1 cellular context compared by ENCODE assay signal in the genomic region with DNA sequence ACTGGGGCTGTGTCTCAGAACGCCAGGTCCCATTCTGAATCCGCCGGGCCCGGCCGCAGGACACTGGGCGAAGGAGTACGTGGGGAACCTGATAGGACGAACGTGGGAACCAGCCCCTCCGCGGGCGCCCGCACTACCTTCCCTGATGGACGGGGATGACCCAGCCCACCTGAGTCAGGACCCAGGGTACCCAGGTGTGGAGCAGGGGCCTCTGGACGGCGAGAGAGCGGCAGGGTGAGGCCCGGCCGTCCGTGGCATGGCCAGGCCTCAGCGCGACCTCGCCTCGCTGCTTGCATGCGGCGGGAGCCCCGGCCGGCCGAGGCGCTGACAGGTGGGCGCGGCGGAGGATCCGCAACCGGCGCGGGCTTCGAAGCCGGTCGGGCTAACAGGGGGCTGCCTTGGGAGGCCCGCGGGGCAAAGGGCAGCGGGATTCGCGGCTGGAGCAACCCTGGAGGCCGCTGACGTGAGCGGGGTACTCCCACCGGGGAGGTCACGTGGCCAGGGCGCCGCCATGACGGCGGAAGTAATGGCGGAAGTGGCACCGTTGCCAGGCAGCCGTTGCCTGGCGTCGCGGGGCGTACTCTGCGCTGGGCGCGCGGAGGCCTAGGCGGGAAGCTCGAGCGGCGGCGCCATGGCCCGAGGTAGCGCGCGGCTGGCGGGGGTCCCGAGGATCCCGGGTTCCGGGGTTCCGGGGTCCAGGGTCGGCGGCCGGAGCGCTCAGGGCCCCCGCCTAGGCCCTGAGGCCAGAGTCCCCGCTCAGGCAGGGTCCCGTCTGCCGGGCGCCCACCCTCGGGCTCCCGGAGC.
TF ChIP-seq lines count a peak whose summit lies in the region.

A gene (plus strand): TSS at position 580 of the 804 bp plus-strand sequence. CDS start 52 bp downstream, at position 632.

TF ChIP-seq in HepG2, 621 proteins besides CTCF, POLR2A, EP300 and RAD21 (continued from another document and continues in another):
- TF ChIP-seq KLF13 (CRISPR knock-in tag; IDR thresholded peaks at IDR 0.05) (0 out of 2 replicates have a peak, but pooled peaks have one; percentile 28), ZNF567 (CRISPR knock-in tag; IDR thresholded peaks at IDR 0.05; ENCODE audit: borderline replicate concordance) (peak; percentile 90; the same call in 1 of the 2 replicates), ZNF331 (CRISPR knock-in tag; IDR thresholded peaks at IDR 0.05) (peak; percentile 60; the same call in 1 of the 2 replicates), ZNF713 (CRISPR knock-in tag; IDR thresholded peaks at IDR 0.05) (peak; percentile 86; the same call in 1 of the 2 replicates), ZNF329 (CRISPR knock-in tag; IDR thresholded peaks at IDR 0.05; ENCODE audit: low read depth) (peak; percentile 94), PHF21A (CRISPR knock-in tag; IDR thresholded peaks at IDR 0.05) (peak; percentile 74), TEAD2 (CRISPR knock-in tag; IDR thresholded peaks at IDR 0.05) (peak; percentile 81; the same call in 1 of the 2 replicates), ZFP36L1 (CRISPR knock-in tag; IDR thresholded peaks at IDR 0.05) (no peak), SIN3B (IDR thresholded peaks at IDR 0.05; ENCODE audit: low read length) (peak; percentile 85), NFYC (CRISPR knock-in tag; IDR thresholded peaks at IDR 0.05) (peak; percentile 47), ETV5 (CRISPR knock-in tag; IDR thresholded peaks at IDR 0.05; ENCODE audit: borderline replicate concordance) (peak; percentile 85), SAFB2 (CRISPR knock-in tag; IDR thresholded peaks at IDR 0.05; ENCODE audit: borderline replicate concordance, low read depth) (peak; percentile 72; the same call in 1 of the 2 replicates), JUNB (CRISPR knock-in tag; IDR thresholded peaks at IDR 0.05; ENCODE audit: borderline replicate concordance) (no peak), ATRX (CRISPR knock-in tag; IDR thresholded peaks at IDR 0.05; ENCODE audit: borderline replicate concordance) (no peak), ZNF446 (CRISPR knock-in tag; IDR thresholded peaks at IDR 0.05) (peak; percentile 70; the same call in 1 of the 2 replicates), FOXO1 (CRISPR knock-in tag; IDR thresholded peaks at IDR 0.05) (peak; percentile 32), ZNF747 (CRISPR knock-in tag; IDR thresholded peaks at IDR 0.05; ENCODE audit: borderline replicate concordance) (peak; percentile 93; the same call in 1 of the 2 replicates), HMG20A (CRISPR knock-in tag; IDR thresholded peaks at IDR 0.05; ENCODE audit: borderline replicate concordance) (no peak), HES4 (CRISPR knock-in tag; IDR thresholded peaks at IDR 0.05; ENCODE audit: borderline replicate concordance) (no peak; the same call in 1 of the 2 replicates), ZSCAN22 (CRISPR knock-in tag; IDR thresholded peaks at IDR 0.05) (no peak), KDM5A (IDR thresholded peaks at IDR 0.05; ENCODE audit: borderline replicate concordance, low read length) (no peak; the same call in 1 of the 2 replicates), HOXA3 (CRISPR knock-in tag; IDR thresholded peaks at IDR 0.05) (peak; percentile 98), BRCA1 (CRISPR knock-in tag; IDR thresholded peaks at IDR 0.05) (no peak), HOXA5 (CRISPR knock-in tag; IDR thresholded peaks at IDR 0.05) (peak; percentile 78; the same call in 1 of the 2 replicates), ZFP90 (CRISPR knock-in tag; IDR thresholded peaks at IDR 0.05; ENCODE audit: borderline replicate concordance) (peak; percentile 63; the same call in 1 of the 2 replicates), IRX3 (CRISPR knock-in tag; IDR thresholded peaks at IDR 0.05; ENCODE audit: borderline replicate concordance, low read depth) (peak; percentile 89)
- TF ChIP-seq, protein P1, sequence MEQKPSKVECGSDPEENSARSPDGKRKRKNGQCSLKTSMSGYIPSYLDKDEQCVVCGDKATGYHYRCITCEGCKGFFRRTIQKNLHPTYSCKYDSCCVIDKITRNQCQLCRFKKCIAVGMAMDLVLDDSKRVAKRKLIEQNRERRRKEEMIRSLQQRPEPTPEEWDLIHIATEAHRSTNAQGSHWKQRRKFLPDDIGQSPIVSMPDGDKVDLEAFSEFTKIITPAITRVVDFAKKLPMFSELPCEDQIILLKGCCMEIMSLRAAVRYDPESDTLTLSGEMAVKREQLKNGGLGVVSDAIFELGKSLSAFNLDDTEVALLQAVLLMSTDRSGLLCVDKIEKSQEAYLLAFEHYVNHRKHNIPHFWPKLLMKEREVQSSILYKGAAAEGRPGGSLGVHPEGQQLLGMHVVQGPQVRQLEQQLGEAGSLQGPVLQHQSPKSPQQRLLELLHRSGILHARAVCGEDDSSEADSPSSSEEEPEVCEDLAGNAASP (CRISPR knock-in tag; IDR thresholded peaks at IDR 0.05; ENCODE audit: borderline replicate concordance) = no peak
- TF ChIP-seq, protein P2, sequence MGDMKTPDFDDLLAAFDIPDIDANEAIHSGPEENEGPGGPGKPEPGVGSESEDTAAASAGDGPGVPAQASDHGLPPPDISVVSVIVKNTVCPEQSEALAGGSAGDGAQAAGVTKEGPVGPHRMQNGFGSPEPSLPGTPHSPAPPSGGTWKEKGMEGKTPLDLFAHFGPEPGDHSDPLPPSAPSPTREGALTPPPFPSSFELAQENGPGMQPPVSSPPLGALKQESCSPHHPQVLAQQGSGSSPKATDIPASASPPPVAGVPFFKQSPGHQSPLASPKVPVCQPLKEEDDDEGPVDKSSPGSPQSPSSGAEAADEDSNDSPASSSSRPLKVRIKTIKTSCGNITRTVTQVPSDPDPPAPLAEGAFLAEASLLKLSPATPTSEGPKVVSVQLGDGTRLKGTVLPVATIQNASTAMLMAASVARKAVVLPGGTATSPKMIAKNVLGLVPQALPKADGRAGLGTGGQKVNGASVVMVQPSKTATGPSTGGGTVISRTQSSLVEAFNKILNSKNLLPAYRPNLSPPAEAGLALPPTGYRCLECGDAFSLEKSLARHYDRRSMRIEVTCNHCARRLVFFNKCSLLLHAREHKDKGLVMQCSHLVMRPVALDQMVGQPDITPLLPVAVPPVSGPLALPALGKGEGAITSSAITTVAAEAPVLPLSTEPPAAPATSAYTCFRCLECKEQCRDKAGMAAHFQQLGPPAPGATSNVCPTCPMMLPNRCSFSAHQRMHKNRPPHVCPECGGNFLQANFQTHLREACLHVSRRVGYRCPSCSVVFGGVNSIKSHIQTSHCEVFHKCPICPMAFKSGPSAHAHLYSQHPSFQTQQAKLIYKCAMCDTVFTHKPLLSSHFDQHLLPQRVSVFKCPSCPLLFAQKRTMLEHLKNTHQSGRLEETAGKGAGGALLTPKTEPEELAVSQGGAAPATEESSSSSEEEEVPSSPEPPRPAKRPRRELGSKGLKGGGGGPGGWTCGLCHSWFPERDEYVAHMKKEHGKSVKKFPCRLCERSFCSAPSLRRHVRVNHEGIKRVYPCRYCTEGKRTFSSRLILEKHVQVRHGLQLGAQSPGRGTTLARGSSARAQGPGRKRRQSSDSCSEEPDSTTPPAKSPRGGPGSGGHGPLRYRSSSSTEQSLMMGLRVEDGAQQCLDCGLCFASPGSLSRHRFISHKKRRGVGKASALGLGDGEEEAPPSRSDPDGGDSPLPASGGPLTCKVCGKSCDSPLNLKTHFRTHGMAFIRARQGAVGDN (CRISPR knock-in tag; IDR thresholded peaks at IDR 0.05) = peak; percentile 98
- TF ChIP-seq, protein P3, sequence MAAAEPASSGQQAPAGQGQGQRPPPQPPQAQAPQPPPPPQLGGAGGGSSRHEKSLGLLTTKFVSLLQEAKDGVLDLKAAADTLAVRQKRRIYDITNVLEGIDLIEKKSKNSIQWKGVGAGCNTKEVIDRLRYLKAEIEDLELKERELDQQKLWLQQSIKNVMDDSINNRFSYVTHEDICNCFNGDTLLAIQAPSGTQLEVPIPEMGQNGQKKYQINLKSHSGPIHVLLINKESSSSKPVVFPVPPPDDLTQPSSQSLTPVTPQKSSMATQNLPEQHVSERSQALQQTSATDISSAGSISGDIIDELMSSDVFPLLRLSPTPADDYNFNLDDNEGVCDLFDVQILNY (CRISPR knock-in tag; conservative IDR thresholded peaks at IDR 0.05) = peak; percentile 92
- TF ChIP-seq, protein P4, sequence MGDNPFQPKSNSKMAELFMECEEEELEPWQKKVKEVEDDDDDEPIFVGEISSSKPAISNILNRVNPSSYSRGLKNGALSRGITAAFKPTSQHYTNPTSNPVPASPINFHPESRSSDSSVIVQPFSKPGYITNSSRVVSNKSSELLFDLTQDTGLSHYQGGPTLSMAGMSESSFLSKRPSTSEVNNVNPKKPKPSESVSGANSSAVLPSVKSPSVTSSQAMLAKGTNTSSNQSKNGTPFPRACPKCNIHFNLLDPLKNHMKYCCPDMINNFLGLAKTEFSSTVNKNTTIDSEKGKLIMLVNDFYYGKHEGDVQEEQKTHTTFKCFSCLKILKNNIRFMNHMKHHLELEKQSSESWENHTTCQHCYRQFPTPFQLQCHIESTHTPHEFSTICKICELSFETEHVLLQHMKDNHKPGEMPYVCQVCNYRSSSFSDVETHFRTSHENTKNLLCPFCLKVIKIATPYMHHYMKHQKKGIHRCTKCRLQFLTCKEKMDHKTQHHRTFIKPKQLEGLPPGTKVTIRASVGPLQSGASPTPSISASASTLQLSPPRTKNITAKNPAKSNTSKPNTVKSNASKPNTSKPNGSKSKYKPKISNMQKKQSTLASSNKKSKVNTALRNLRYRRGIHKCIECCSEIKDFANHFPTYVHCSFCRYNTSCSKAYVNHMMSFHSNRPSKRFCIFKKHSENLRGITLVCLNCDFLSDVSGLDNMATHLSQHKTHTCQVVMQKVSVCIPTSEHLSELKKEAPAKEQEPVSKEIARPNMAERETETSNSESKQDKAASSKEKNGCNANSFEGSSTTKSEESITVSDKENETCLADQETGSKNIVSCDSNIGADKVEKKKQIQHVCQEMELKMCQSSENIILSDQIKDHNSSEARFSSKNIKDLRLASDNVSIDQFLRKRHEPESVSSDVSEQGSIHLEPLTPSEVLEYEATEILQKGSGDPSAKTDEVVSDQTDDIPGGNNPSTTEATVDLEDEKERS (CRISPR knock-in tag; IDR thresholded peaks at IDR 0.05) = peak; percentile 15; the same call in 1 of the 2 replicates
- TF ChIP-seq, protein P5, sequence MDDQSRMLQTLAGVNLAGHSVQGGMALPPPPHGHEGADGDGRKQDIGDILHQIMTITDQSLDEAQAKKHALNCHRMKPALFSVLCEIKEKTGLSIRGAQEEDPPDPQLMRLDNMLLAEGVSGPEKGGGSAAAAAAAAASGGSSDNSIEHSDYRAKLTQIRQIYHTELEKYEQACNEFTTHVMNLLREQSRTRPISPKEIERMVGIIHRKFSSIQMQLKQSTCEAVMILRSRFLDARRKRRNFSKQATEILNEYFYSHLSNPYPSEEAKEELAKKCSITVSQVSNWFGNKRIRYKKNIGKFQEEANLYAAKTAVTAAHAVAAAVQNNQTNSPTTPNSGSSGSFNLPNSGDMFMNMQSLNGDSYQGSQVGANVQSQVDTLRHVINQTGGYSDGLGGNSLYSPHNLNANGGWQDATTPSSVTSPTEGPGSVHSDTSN (CRISPR knock-in tag; IDR thresholded peaks at IDR 0.05; ENCODE audit: borderline replicate concordance) = no peak
- TF ChIP-seq, protein P6, sequence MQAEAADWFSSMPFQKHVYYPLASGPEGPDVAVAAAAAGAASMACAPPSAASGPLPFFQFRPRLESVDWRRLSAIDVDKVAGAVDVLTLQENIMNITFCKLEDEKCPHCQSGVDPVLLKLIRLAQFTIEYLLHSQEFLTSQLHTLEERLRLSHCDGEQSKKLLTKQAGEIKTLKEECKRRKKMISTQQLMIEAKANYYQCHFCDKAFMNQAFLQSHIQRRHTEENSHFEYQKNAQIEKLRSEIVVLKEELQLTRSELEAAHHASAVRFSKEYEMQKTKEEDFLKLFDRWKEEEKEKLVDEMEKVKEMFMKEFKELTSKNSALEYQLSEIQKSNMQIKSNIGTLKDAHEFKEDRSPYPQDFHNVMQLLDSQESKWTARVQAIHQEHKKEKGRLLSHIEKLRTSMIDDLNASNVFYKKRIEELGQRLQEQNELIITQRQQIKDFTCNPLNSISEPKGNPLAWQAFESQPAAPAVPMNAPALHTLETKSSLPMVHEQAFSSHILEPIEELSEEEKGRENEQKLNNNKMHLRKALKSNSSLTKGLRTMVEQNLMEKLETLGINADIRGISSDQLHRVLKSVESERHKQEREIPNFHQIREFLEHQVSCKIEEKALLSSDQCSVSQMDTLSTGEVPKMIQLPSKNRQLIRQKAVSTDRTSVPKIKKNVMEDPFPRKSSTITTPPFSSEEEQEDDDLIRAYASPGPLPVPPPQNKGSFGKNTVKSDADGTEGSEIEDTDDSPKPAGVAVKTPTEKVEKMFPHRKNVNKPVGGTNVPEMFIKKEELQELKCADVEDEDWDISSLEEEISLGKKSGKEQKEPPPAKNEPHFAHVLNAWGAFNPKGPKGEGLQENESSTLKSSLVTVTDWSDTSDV (CRISPR knock-in tag; IDR thresholded peaks at IDR 0.05) = peak; percentile 95
- TF ChIP-seq, protein P7, sequence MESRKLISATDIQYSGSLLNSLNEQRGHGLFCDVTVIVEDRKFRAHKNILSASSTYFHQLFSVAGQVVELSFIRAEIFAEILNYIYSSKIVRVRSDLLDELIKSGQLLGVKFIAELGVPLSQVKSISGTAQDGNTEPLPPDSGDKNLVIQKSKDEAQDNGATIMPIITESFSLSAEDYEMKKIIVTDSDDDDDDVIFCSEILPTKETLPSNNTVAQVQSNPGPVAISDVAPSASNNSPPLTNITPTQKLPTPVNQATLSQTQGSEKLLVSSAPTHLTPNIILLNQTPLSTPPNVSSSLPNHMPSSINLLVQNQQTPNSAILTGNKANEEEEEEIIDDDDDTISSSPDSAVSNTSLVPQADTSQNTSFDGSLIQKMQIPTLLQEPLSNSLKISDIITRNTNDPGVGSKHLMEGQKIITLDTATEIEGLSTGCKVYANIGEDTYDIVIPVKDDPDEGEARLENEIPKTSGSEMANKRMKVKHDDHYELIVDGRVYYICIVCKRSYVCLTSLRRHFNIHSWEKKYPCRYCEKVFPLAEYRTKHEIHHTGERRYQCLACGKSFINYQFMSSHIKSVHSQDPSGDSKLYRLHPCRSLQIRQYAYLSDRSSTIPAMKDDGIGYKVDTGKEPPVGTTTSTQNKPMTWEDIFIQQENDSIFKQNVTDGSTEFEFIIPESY (CRISPR knock-in tag; IDR thresholded peaks at IDR 0.05) = 0 out of 2 replicates have a peak, but pooled peaks have one; percentile 17
- TF ChIP-seq, protein P8, sequence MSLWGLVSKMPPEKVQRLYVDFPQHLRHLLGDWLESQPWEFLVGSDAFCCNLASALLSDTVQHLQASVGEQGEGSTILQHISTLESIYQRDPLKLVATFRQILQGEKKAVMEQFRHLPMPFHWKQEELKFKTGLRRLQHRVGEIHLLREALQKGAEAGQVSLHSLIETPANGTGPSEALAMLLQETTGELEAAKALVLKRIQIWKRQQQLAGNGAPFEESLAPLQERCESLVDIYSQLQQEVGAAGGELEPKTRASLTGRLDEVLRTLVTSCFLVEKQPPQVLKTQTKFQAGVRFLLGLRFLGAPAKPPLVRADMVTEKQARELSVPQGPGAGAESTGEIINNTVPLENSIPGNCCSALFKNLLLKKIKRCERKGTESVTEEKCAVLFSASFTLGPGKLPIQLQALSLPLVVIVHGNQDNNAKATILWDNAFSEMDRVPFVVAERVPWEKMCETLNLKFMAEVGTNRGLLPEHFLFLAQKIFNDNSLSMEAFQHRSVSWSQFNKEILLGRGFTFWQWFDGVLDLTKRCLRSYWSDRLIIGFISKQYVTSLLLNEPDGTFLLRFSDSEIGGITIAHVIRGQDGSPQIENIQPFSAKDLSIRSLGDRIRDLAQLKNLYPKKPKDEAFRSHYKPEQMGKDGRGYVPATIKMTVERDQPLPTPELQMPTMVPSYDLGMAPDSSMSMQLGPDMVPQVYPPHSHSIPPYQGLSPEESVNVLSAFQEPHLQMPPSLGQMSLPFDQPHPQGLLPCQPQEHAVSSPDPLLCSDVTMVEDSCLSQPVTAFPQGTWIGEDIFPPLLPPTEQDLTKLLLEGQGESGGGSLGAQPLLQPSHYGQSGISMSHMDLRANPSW (CRISPR knock-in tag; IDR thresholded peaks at IDR 0.05; ENCODE audit: borderline replicate concordance) = peak; percentile 60; the same call in 1 of the 2 replicates
- TF ChIP-seq, protein P9, sequence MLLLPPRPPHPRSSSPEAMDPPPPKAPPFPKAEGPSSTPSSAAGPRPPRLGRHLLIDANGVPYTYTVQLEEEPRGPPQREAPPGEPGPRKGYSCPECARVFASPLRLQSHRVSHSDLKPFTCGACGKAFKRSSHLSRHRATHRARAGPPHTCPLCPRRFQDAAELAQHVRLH (CRISPR knock-in tag; IDR thresholded peaks at IDR 0.05; ENCODE audit: borderline replicate concordance, low read depth) = peak; percentile 37; the same call in 1 of the 2 replicates
